In genomic region chr1:169989246-169989645, GRCh38 we compare ENCODE assay signal across 15 cellular contexts.
DNase-seq lines count a peak whose midpoint lies in the region; ATAC-seq, FAIRE-seq and TF ChIP-seq lines count a peak whose summit lies in the region.
"Had no signal": no experiment of that assay in that cellular context is flagged by ENCODE, and none has a peak within 500 bp of the region (broad histone marks: within the 10 kb centered on the region; RNA-seq: fewer than 3 reads in every experiment).

No MANE protein-coding gene starts in this region.

- H4K20me1 ChIP-seq in MM.1S (ENCODE audit: insufficient read depth, low read length) = no peaks in the 10 kb centered on the region; the same call in 1 of the 2 replicates
- H4K20me1 ChIP-seq: BLaER1 had no signal

- H3K36me3 ChIP-seq in mucosa of descending colon (ENCODE audit: low read depth) (no peaks in the 10 kb centered on the region), MM.1S (replicated peaks; ENCODE audit: insufficient read depth, low read length) (no peaks in the 10 kb centered on the region), MG63 (no peaks in the 10 kb centered on the region)
- H3K36me3 ChIP-seq: BLaER1, HAP-1 had no signal

- no peaks in the 10 kb centered on the region for H3K27me3 ChIP-seq in MM.1S (replicated peaks; ENCODE audit: insufficient read depth, low read length)
- no peaks in the 10 kb centered on the region for H3K27me3 ChIP-seq in MG63
- H3K27me3 ChIP-seq: BLaER1 had no signal

- peak; percentile 48 for FAIRE-seq in GM19239 (lab: Jason Lieb, UNC)

- peak; percentile 44 for ATAC-seq in mucosa of descending colon

- H3K4me2 ChIP-seq in MM.1S (ENCODE audit: low read depth, low read length) = no peak overlapping the region
- H3K4me2 ChIP-seq: BLaER1 had no signal

- H3K79me2 ChIP-seq in MM.1S (ENCODE audit: low read length) = no peaks in the 10 kb centered on the region

- TF ChIP-seq CTCF in choroid plexus epithelial cell (conservative IDR thresholded peaks at IDR 0.05; ENCODE audit: low read depth, low read length) (no peak), mucosa of descending colon (IDR thresholded peaks at IDR 0.05) (no peak), MM.1S (IDR thresholded peaks at IDR 0.05; ENCODE audit: low read length) (no peak)

- H2AFZ ChIP-seq in MM.1S (ENCODE audit: low read length) = no peak overlapping the region

- H3K9me2 ChIP-seq in MM.1S (replicated peaks; ENCODE audit: insufficient read depth, low read length) = no peaks in the 10 kb centered on the region

- intact Hi-C loops in mucosa of descending colon (cut with DNase I, micrococcal nuclease) = no loop called here

- H3K9me3 ChIP-seq in mucosa of descending colon (no peaks in the 10 kb centered on the region), MM.1S (replicated peaks; ENCODE audit: insufficient read depth, low read length) (no peaks in the 10 kb centered on the region), MG63 (no peaks in the 10 kb centered on the region)
- H3K9me3 ChIP-seq: BLaER1, HAP-1 had no signal

- DNase-seq in GM19239 (ENCODE audit: insufficient read length, low spot score) (no peak), choroid plexus epithelial cell (ENCODE audit: low read depth) (peak; percentile 40), fibroblast of peridontal ligament (ENCODE audit: extremely low read depth) (peak; percentile 2), mucosa of descending colon (no peak), MM.1S (no peak), UCSD-AML1 (lab: John Stamatoyannopoulos, UW; ENCODE audit: unreplicated experiment) (no peak), MG63 (no peak), ecto neural progenitor cell (ENCODE audit: low spot score) (no peak)
- DNase-seq: 8988T; CD4-positive, alpha-beta memory T cell; DMS79 treated with DMSO at 0.1 percent for 48 hours; GF-D8 had no signal

- no peaks in the 10 kb centered on the region for H3F3A ChIP-seq in MM.1S (ENCODE audit: insufficient read depth, low read length)

- no peak overlapping the region for H3K27ac ChIP-seq in MM.1S (ENCODE audit: low read length)
- H3K27ac ChIP-seq: BLaER1, HL-60 had no signal

- H3K9ac ChIP-seq in MM.1S (ENCODE audit: low read length) = no peak overlapping the region
- H3K9ac ChIP-seq: BLaER1 had no signal

- no peaks in the 10 kb centered on the region for H3K4me1 ChIP-seq in mucosa of descending colon (ENCODE audit: low read depth)
- no peaks in the 10 kb centered on the region for H3K4me1 ChIP-seq in MM.1S (ENCODE audit: low read length)
- H3K4me1 ChIP-seq: BLaER1, HAP-1 had no signal

- H3K4me3 ChIP-seq in choroid plexus epithelial cell (ENCODE audit: low read depth, low read length) (no peak overlapping the region), mucosa of descending colon (no peak overlapping the region), MM.1S (ENCODE audit: low read length) (no peak overlapping the region), MG63 (no peak overlapping the region)
- H3K4me3 ChIP-seq: BLaER1, HAP-1 had no signal

Comparison
In these comparisons a context has a peak if more than half of its experiments do, and no peak if none do; other contexts are left out.
1. DNase-seq: peak in choroid plexus epithelial cell (single experiment) and fibroblast of peridontal ligament (single experiment); none in GM19239 (single experiment), mucosa of descending colon (0 of 3), MM.1S (single experiment), UCSD-AML1 (single experiment), MG63 (single experiment) and ecto neural progenitor cell (single experiment).